In genomic region chr22:37014415-37014806, GRCh38 we compare ENCODE assay signal across 19 cellular contexts.
"Had no signal": no experiment of that assay in that cellular context is flagged by ENCODE, and none has a peak within 500 bp of the region (broad histone marks: within the 10 kb centered on the region; RNA-seq: fewer than 3 reads in every experiment).

No MANE protein-coding gene starts in this region.

- H3K9me3 ChIP-seq: breast epithelium, left lung, testis had no signal

- DNase-seq: activated CD4-positive, alpha-beta T cell treated with anti-CD3 and anti-CD28 coated beads for 4 hours; activated CD4-positive, alpha-beta T cell treated with anti-CD3 and anti-CD28 coated beads, Interleukin-2, amount 50 U/mL, for 48 hours; activated CD4-positive, CD25-positive, alpha-beta regulatory T cell; activated naive CD4-positive, alpha-beta T cell treated with Interleukin-2 at 50 U/mL for 16 hours; activated naive CD8-positive, alpha-beta T cell treated with anti-CD3 and anti-CD28 coated beads for 36 hours; activated T-cell treated with anti-CD3 and anti-CD28 coated beads, Interleukin-2, amount 50 U/mL, for 48 hours; amniotic stem cell; endodermal cell; left lung; nephron progenitor cell; stimulated activated CD4-positive, alpha-beta T cell treated with anti-CD3 and anti-CD28 coated beads, Interleukin-2, amount 100 ng/mL, for 24 hours; T-helper 17 cell; testis had no signal

- H3K27ac Mint-ChIP-seq: activated naive CD8-positive, alpha-beta T cell treated with anti-CD3 and anti-CD28 coated beads for 36 hours; endodermal cell; stimulated activated memory B cell treated with anti-CD40 and anti-IgM and Interleukin-4, amounts not matched to agents 10 μg/mL and 1 μg/mL and 100 μg/mL, for 72 hours; T-helper 17 cell; type B pancreatic cell had no signal

- ATAC-seq: left lung; sciatic nerve; stimulated activated memory B cell treated with anti-CD40 and anti-IgM and Interleukin-4, amounts not matched to agents 10 μg/mL and 1 μg/mL and 100 μg/mL, for 72 hours; T-helper 17 cell had no signal

- H3K4me3 Mint-ChIP-seq: activated naive CD8-positive, alpha-beta T cell treated with anti-CD3 and anti-CD28 coated beads for 36 hours; central memory CD8-positive, alpha-beta T cell; endodermal cell; stimulated activated memory B cell treated with anti-CD40 and anti-IgM and Interleukin-4, amounts not matched to agents 10 μg/mL and 1 μg/mL and 100 μg/mL, for 72 hours; T-helper 17 cell; type B pancreatic cell had no signal

- H3K79me2 ChIP-seq: parathyroid adenoma had no signal

- H3K27me3 ChIP-seq: breast epithelium, left lung, testis had no signal

- H2AFZ ChIP-seq: parathyroid adenoma had no signal

- H3K4me1 ChIP-seq: breast epithelium, parathyroid adenoma had no signal

- H3K4me3 ChIP-seq: breast epithelium, left lung, testis had no signal

- H3K36me3 ChIP-seq: breast epithelium had no signal

- H3K36me3 Mint-ChIP-seq: activated naive CD8-positive, alpha-beta T cell treated with anti-CD3 and anti-CD28 coated beads for 36 hours; stimulated activated memory B cell treated with anti-CD40 and anti-IgM and Interleukin-4, amounts not matched to agents 10 μg/mL and 1 μg/mL and 100 μg/mL, for 72 hours; type B pancreatic cell had no signal

- H3K9me3 Mint-ChIP-seq: activated naive CD8-positive, alpha-beta T cell treated with anti-CD3 and anti-CD28 coated beads for 36 hours; central memory CD8-positive, alpha-beta T cell; endodermal cell; nephron progenitor cell; stimulated activated memory B cell treated with anti-CD40 and anti-IgM and Interleukin-4, amounts not matched to agents 10 μg/mL and 1 μg/mL and 100 μg/mL, for 72 hours; type B pancreatic cell had no signal

- H3K27ac ChIP-seq: breast epithelium, left lung, parathyroid adenoma, testis had no signal

- H3K9ac ChIP-seq: parathyroid adenoma had no signal

- H3K4me1 Mint-ChIP-seq: activated naive CD8-positive, alpha-beta T cell treated with anti-CD3 and anti-CD28 coated beads for 36 hours; central memory CD8-positive, alpha-beta T cell; T-helper 17 cell had no signal
